Comparison of ENCODE assay signal across 10 cellular contexts in the genomic region with DNA sequence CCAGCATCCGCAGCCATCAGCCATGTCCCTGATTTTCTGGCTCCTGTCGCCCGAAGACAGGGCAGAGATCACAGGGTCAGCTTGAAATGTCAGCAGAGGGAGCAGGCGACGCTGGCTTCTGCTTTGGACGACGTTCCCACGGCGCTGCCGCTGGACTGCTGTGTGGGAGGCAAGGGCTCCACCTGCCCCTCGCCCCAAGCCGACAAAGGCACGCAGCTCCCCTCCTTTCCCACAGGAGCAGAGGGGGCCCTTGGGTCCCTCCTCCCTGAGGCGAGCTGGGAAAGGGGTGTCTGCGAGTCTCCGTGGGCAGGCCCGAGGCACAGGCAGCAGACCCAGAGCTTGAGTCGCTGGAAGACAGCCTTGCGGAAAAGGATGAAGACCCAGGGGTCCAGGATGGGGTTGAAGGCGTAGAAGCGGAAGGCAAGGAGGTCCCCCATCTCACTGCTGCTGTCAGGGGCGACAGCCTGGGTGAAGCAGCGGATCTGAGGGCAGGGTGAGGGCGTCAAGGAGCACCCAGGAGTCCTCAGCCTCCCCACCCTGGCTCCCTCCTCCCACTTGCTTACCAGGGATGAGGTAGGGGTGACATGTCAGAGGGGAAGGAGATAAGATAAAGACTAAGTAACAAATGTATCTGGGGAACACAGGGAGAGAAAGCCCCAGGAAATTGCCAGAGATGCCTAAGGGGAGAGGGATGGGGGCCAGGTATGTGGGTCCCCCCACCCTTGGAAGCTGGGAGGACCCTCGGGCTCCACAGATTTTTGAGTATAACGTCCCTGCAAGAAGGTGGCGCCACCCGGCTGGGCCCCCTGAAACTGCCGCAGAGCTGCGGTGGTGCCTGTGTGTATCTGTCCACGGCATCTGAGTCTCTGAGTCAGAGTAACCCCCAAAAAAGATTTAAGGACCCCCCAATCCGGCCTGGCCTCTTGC. TPM values are rescaled to one million over a fixed set of nuclear protein-coding genes. Genes with fewer than 3 reads are reported as not detected.
DNase-seq lines count a peak whose midpoint lies in the region; ATAC-seq and TF ChIP-seq lines count a peak whose summit lies in the region.
"Had no signal": no experiment of that assay in that cellular context is flagged by ENCODE, and none has a peak within 500 bp of the region (broad histone marks: within the 10 kb centered on the region; RNA-seq: fewer than 3 reads in every experiment).

No MANE protein-coding gene starts in this region.

- H3K9me3 Mint-ChIP-seq in activated naive CD4-positive, alpha-beta T cell treated with anti-CD3 and anti-CD28 coated beads, Interleukin-2, amount 50 U/mL, for 24 hours, result no peaks in the 10 kb centered on the region
- H3K9me3 Mint-ChIP-seq in type B pancreatic cell, result no peaks in the 10 kb centered on the region

- H3K9me3 ChIP-seq in mesodermal cell (ENCODE audit: control insufficient read depth, low read length), result no peaks in the 10 kb centered on the region

- H3K4me3 Mint-ChIP-seq in activated naive CD4-positive, alpha-beta T cell treated with anti-CD3 and anti-CD28 coated beads, Interleukin-2, amount 50 U/mL, for 24 hours, result peak overlapping the region; percentile 36
- H3K4me3 Mint-ChIP-seq in type B pancreatic cell, result no peak overlapping the region

- H3K36me3 ChIP-seq in mesodermal cell (ENCODE audit: control insufficient read depth, insufficient read depth, low read length), result no peaks in the 10 kb centered on the region

- ATAC-seq in HG03378 (IDR thresholded peaks at IDR 0.05; ENCODE audit: unreplicated experiment), result no peak

- no peaks in the 10 kb centered on the region for H3K36me3 Mint-ChIP-seq in activated naive CD4-positive, alpha-beta T cell treated with anti-CD3 and anti-CD28 coated beads, Interleukin-2, amount 50 U/mL, for 24 hours
- no peaks in the 10 kb centered on the region for H3K36me3 Mint-ChIP-seq in type B pancreatic cell

- peak overlapping the region; percentile 88 for H3K27ac Mint-ChIP-seq in activated naive CD4-positive, alpha-beta T cell treated with anti-CD3 and anti-CD28 coated beads, Interleukin-2, amount 50 U/mL, for 24 hours
- no peak overlapping the region for H3K27ac Mint-ChIP-seq in type B pancreatic cell

- H3K4me1 Mint-ChIP-seq in activated naive CD4-positive, alpha-beta T cell treated with anti-CD3 and anti-CD28 coated beads, Interleukin-2, amount 50 U/mL, for 24 hours, result peaks cover 66% of the 10 kb centered on the region
- H3K4me1 Mint-ChIP-seq in type B pancreatic cell (ENCODE audit: unreplicated experiment), result peaks cover 10% of the 10 kb centered on the region

- no peak for TF ChIP-seq CTCF in cardiac fibroblast (IDR thresholded peaks at IDR 0.05; ENCODE audit: low read depth, low read length)
- peak; percentile 25 for TF ChIP-seq CTCF in type B pancreatic cell (conservative IDR thresholded peaks at IDR 0.05)

- no peaks in the 10 kb centered on the region for H3K27me3 Mint-ChIP-seq in activated naive CD4-positive, alpha-beta T cell treated with anti-CD3 and anti-CD28 coated beads, Interleukin-2, amount 50 U/mL, for 24 hours
- H3K27me3 Mint-ChIP-seq in type B pancreatic cell, result peaks cover 3% of the 10 kb centered on the region

- 79 to 80% methylated on average over 26 to 31 of the region's 32 CpGs for WGBS in mesodermal cell (ENCODE audit: insufficient coverage in 2 of 2), 2 experiments

- DNase-seq in activated naive CD4-positive, alpha-beta T cell treated with Interleukin-2 at 50 U/mL for 16 hours, result no peak
- DNase-seq in cardiac fibroblast (ENCODE audit: low read depth in 2 of 2) (no peak), type B pancreatic cell (ENCODE audit: extremely low spot score, unreplicated experiment) (no peak)
- no peak for DNase-seq in activated CD4-positive, CD25-positive, alpha-beta regulatory T cell (lab: John Stamatoyannopoulos, UW)
- DNase-seq in NK-92 treated with Interleukin-12 subunit alpha and Interleukin-12 subunit beta, amount 100 ng/mL, for 24 hours (lab: John Stamatoyannopoulos, UW), result no peak
- DNase-seq: C1 segment of cervical spinal cord had no signal

- H3K4me1 ChIP-seq in mesodermal cell (ENCODE audit: control insufficient read depth, insufficient read depth, low read length, poor library complexity, severe bottlenecking), result peaks cover 53% of the 10 kb centered on the region

- peak overlapping the region; percentile 84 for H3K27ac ChIP-seq in mesodermal cell (ENCODE audit: low read depth, low read length, severe bottlenecking)
- H3K27ac ChIP-seq: VCaP had no signal

- H3K4me3 ChIP-seq in cardiac fibroblast (replicated peaks in 1 of 2; ENCODE audit: low read depth in 2 of 2, low read length in 2 of 2), result peak overlapping the region; percentile 18 to 34
- H3K4me3 ChIP-seq in mesodermal cell (ENCODE audit: extremely low read depth, insufficient read depth, low read length, poor library complexity, severe bottlenecking), result no peak overlapping the region

RNA-seq across cellular contexts. Expression of gene PTGIR, which starts 3.4 kb away (rescaled TPM):
- polyA plus RNA-seq in mesodermal cell (2013, experiment 1 of 2), result 6.6 TPM
- 6.9 TPM for polyA plus RNA-seq in mesodermal cell (2013, experiment 2 of 2)
- 0.46 TPM in 1 of 2 replicates, not detected in the other for total RNA-seq in type B pancreatic cell (ENCODE audit: low replicate concordance)

RNA-seq across cellular contexts. Expression of gene GNG8, which starts 14.5 kb away (rescaled TPM):
- 22.5 TPM for polyA plus RNA-seq in mesodermal cell (2013, experiment 1 of 2)
- polyA plus RNA-seq in mesodermal cell (2013, experiment 2 of 2), result 30.8 TPM
- 2.4 TPM in 1 of 2 replicates, not detected in the other for total RNA-seq in type B pancreatic cell (ENCODE audit: low replicate concordance)

RNA-seq across cellular contexts. Expression of gene CALM3, which starts 20.3 kb away (rescaled TPM):
- 332 TPM for polyA plus RNA-seq in mesodermal cell (2013, experiment 1 of 2)
- polyA plus RNA-seq in mesodermal cell (2013, experiment 2 of 2), result 315 TPM
- 315 and 335 TPM in 2 replicates for total RNA-seq in type B pancreatic cell (ENCODE audit: low replicate concordance)

RNA-seq across cellular contexts. Expression of gene DACT3, which starts 39.5 kb away (rescaled TPM):
- polyA plus RNA-seq in mesodermal cell (2013, experiment 1 of 2), result 45.0 TPM
- polyA plus RNA-seq in mesodermal cell (2013, experiment 2 of 2), result 42.6 TPM
- total RNA-seq in type B pancreatic cell (ENCODE audit: low replicate concordance), result 1.3 and 24.5 TPM in 2 replicates
